Comparison of ENCODE assay signal across 2 cellular contexts in genomic region chr1:225972344-225973152, GRCh38.
TF ChIP-seq lines count a peak whose summit lies in the region.

No MANE protein-coding gene starts in this region.

TF ChIP-seq in HepG2, 621 proteins besides CTCF, POLR2A, EP300 and RAD21:
- peak; percentile 65 for TF ChIP-seq ZNF629 (CRISPR knock-in tag; conservative IDR thresholded peaks at IDR 0.05)
- TF ChIP-seq FOXP4 (CRISPR knock-in tag; IDR thresholded peaks at IDR 0.05): no peak
TF ChIP-seq in HepG2: peak in this region for 1.

TF ChIP-seq in K562, 482 proteins besides CTCF, POLR2A, EP300 and RAD21:
- TF ChIP-seq PHF20 (IDR thresholded peaks at IDR 0.05; ENCODE audit: partially characterized antibody): peak; percentile 22
- TF ChIP-seq ADNP (tag; IDR thresholded peaks at IDR 0.05): peak; percentile 81
- no peak for TF ChIP-seq ZNF347 (CRISPR knock-in tag; IDR thresholded peaks at IDR 0.05; ENCODE audit: low read depth)
- no peak for TF ChIP-seq HDAC6 (IDR thresholded peaks at IDR 0.05; ENCODE audit: low read depth, low read length)
- TF ChIP-seq KDM1A (IDR thresholded peaks at IDR 0.05): peak; percentile 64 to 84
- no peak for TF ChIP-seq ZNF707 (CRISPR knock-in tag; conservative IDR thresholded peaks at IDR 0.05)
- peak; percentile 93 for TF ChIP-seq BCOR (IDR thresholded peaks at IDR 0.05)
- TF ChIP-seq RBM25 (IDR thresholded peaks at IDR 0.05; ENCODE audit: low read depth, low read length, severe bottlenecking): peak; percentile 58
- TF ChIP-seq POLR2G (IDR thresholded peaks at IDR 0.05; ENCODE audit: low read depth, low read length): 0 out of 2 replicates have a peak, but pooled peaks have one; percentile 25
- TF ChIP-seq ZNF592 (IDR thresholded peaks at IDR 0.05): 0 out of 2 replicates have a peak, but pooled peaks have one; percentile 14
- no peak for TF ChIP-seq HNRNPL (IDR thresholded peaks at IDR 0.05; ENCODE audit: low read depth, low read length)
- no peak for TF ChIP-seq ATF4 (CRISPR knock-in tag; IDR thresholded peaks at IDR 0.05)
- TF ChIP-seq TAL1 (IDR thresholded peaks at IDR 0.05): no peak
- TF ChIP-seq THRA (IDR thresholded peaks at IDR 0.05): no peak
- TF ChIP-seq THRB (CRISPR knock-in tag; conservative IDR thresholded peaks at IDR 0.05): no peak
- TF ChIP-seq SIN3A (IDR thresholded peaks at IDR 0.05; ENCODE audit: borderline replicate concordance in 2 of 2, control insufficient read depth in 1 of 2, low read depth in 2 of 2, low read length in 2 of 2): 0 out of 4 replicates have a peak, but pooled peaks of 1 of the 2 experiments have one; percentile 39
